11 cellular contexts compared by ENCODE assay signal in the genomic region with DNA sequence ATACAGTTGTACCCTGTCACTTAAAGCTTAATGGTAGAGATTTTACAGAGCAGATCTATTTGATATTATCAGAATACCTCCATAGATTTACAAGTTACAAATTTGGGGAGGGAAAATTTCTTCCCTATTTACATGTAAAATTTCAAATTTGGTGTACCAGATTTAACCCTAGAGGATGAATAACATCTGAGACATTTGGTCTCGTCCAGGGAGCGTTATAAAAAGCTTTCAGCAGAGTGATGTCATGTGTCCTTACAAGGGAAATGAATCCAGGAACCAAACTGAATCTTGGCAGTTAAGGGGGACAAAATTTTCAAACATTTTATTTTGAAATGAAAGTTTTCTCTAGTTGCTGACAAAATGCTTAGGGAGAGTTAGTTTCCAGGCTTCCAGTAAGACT.
"Had no signal": no experiment of that assay in that cellular context is flagged by ENCODE, and none has a peak within 500 bp of the region (broad histone marks: within the 10 kb centered on the region; RNA-seq: fewer than 3 reads in every experiment).

No MANE protein-coding gene starts in this region.

- H3K4me3 ChIP-seq: testis had no signal

- DNase-seq: activated CD4-positive, alpha-beta T cell treated with anti-CD3 and anti-CD28 coated beads, Interleukin-2, amount 50 U/mL, for 4 hours; activated CD4-positive, CD25-positive, alpha-beta regulatory T cell treated with anti-CD3 and anti-CD28 coated beads, Interleukin-2, amount 50 U/mL, for 72 hours; activated naive CD4-positive, alpha-beta T cell treated with anti-CD3 and anti-CD28 coated beads, Interleukin-2, amount 50 U/mL, for 16 hours; activated T-cell treated with anti-CD3 and anti-CD28 coated beads, Interleukin-2, amount 50 U/mL, for 1 hour; amygdala; cerebellar nuclear complex; endodermal cell; glutamatergic neuron; nephron progenitor cell; stimulated activated CD4-positive, alpha-beta T cell treated with anti-CD3 and anti-CD28 coated beads, Interleukin-4, amount 100 ng/mL, for 1 hour; testis had no signal

- H3K27me3 ChIP-seq: testis had no signal

- H3K9me3 ChIP-seq: testis had no signal

- H3K27ac ChIP-seq: testis had no signal
